9 cellular contexts compared by ENCODE assay signal in genomic region chr10:22185586-22185985, GRCh38. TPM values are rescaled to one million over a fixed set of nuclear protein-coding genes. Genes with fewer than 3 reads are reported as not detected.
"Had no signal": no experiment of that assay in that cellular context is flagged by ENCODE, and none has a peak within 500 bp of the region (broad histone marks: within the 10 kb centered on the region; RNA-seq: fewer than 3 reads in every experiment).

No MANE protein-coding gene starts in this region.

- H3K4me1 ChIP-seq: HAP-1 had no signal

- H3K9me3 Mint-ChIP-seq: HFFc6 had no signal

- H3K27ac Mint-ChIP-seq: HFFc6, IgD-negative memory B cell had no signal

- H3K4me1 Mint-ChIP-seq: IgD-negative memory B cell had no signal

- H3K36me3 ChIP-seq: HAP-1 had no signal

- ATAC-seq: HCT116, HepG2 had no signal

- H3K36me3 Mint-ChIP-seq: IgD-negative memory B cell had no signal

- H3K4me3 ChIP-seq: HAP-1 had no signal

- H3K4me3 Mint-ChIP-seq: HFFc6, IgD-negative memory B cell had no signal

- DNase-seq: GOT3, H7, HFFc6, KG1 had no signal

- H3K9me3 ChIP-seq: HAP-1 had no signal

RNA-seq across cellular contexts. Expression of gene EBLN1, which starts 32.2 kb away (rescaled TPM):
- total RNA-seq: H4, H7, HepG2, HFFc6 had no signal
- polyA plus RNA-seq: HepG2, IgD-negative memory B cell had no signal
